ENCODE assay signal across 22 cellular contexts in the genomic region with DNA sequence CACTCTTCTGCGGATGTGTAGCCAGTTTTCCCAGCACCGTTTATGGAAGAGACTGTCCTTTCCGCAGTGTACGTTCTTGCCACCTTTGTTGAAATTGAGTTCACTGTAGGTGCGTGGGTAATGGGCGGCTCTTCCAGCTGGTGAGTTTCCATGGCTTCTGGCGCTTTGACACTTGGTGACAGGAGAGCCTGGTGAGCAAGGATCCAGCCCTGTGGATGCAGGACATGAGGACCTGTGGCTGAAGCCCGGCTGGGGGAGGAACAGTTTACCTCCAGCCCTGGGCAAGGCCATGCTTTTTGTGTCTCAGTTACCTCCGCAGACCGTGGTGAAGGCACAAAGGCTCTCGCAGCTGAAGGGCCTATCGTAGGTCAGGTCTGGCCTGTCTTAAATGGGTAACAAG.
"Had no signal": no experiment of that assay in that cellular context is flagged by ENCODE, and none has a peak within 500 bp of the region (broad histone marks: within the 10 kb centered on the region; RNA-seq: fewer than 3 reads in every experiment).

No MANE protein-coding gene starts in this region.

- FAIRE-seq: keratinocyte had no signal

- H3K27ac Mint-ChIP-seq: activated CD4-positive, alpha-beta T cell treated with anti-CD3 and anti-CD28 coated beads for 36 hours; activated T-helper 17 cell treated with anti-CD3 and anti-CD28 coated beads, Interleukin-2, amount 50 U/mL, for 72 hours; WTC11 had no signal

- H3K36me3 ChIP-seq: thyroid gland had no signal

- H3K4me3 Mint-ChIP-seq: activated CD4-positive, alpha-beta memory T cell treated with anti-CD3 and anti-CD28 coated beads, Interleukin-2, amount 10 ng/mL, durations not matched to agents 7 days and 5 days; activated CD4-positive, alpha-beta T cell treated with anti-CD3 and anti-CD28 coated beads for 36 hours; activated T-helper 17 cell treated with anti-CD3 and anti-CD28 coated beads, Interleukin-2, amount 50 U/mL, for 72 hours; nephron; WTC11 had no signal

- H3K27me3 ChIP-seq: body of pancreas, foreskin keratinocyte, thyroid gland had no signal

- H3K36me3 Mint-ChIP-seq: WTC11 had no signal

- H3K9me3 Mint-ChIP-seq: activated CD4-positive, alpha-beta memory T cell treated with anti-CD3 and anti-CD28 coated beads, Interleukin-2, amount 10 ng/mL, durations not matched to agents 7 days and 5 days; activated T-helper 17 cell treated with anti-CD3 and anti-CD28 coated beads, Interleukin-2, amount 50 U/mL, for 72 hours; nephron; WTC11 had no signal

- ATAC-seq: activated CD4-positive, alpha-beta T cell treated with anti-CD3 and anti-CD28 coated beads for 36 hours; activated T-helper 17 cell treated with anti-CD3 and anti-CD28 coated beads, Interleukin-2, amount 50 U/mL, for 72 hours; body of pancreas; foreskin keratinocyte; mucosa of descending colon; WTC11 had no signal

- H3K4me3 ChIP-seq: body of pancreas, mucosa of descending colon, thyroid gland had no signal

- H3K9me3 ChIP-seq: body of pancreas, mucosa of descending colon, thyroid gland had no signal

- H3K27me3 Mint-ChIP-seq: activated CD4-positive, alpha-beta memory T cell treated with anti-CD3 and anti-CD28 coated beads, Interleukin-2, amount 10 ng/mL, durations not matched to agents 7 days and 5 days; activated CD4-positive, alpha-beta T cell treated with anti-CD3 and anti-CD28 coated beads for 36 hours; activated T-helper 17 cell treated with anti-CD3 and anti-CD28 coated beads, Interleukin-2, amount 50 U/mL, for 72 hours had no signal

- H3K27ac ChIP-seq: body of pancreas, epithelial cell of prostate, foreskin keratinocyte, thyroid gland had no signal

- DNase-seq: activated CD4-positive, alpha-beta memory T cell treated with anti-CD3 and anti-CD28 coated beads, Interleukin-2, amount 10 ng/mL, durations not matched to agents 7 days and 5 days; activated CD4-positive, alpha-beta T cell treated with anti-CD3 and anti-CD28 coated beads for 36 hours; activated naive CD4-positive, alpha-beta T cell; activated T-cell treated with anti-CD3 and anti-CD28 coated beads, Interleukin-2, amount 50 U/mL, for 1 hour; body of pancreas; dermis blood vessel endothelial cell; foreskin keratinocyte; glutamatergic neuron; hypothalamus; occipital lobe; retina; stimulated activated CD4-positive, alpha-beta T cell treated with anti-CD3 and anti-CD28 coated beads, Interleukin-12 subunit alpha, Interleukin-12 subunit beta, amount 100 ng/mL, for 4 hours; stimulated activated CD4-positive, alpha-beta T cell treated with anti-CD3 and anti-CD28 coated beads, Interleukin-1b, Interleukin-23, amount 100 ng/mL, for 48 hours; stimulated activated CD8-positive, alpha-beta memory T cell treated with anti-CD3 and anti-CD28 coated beads, Interleukin-4, amount 100 ng/mL, for 48 hours; stimulated activated naive CD4-positive, alpha-beta T cell treated with Interleukin-2 at 50 U/mL for 16 hours; thyroid gland had no signal

- H3K4me1 ChIP-seq: body of pancreas, foreskin keratinocyte had no signal
